21 cellular contexts compared by ENCODE assay signal in genomic region chr16:9148376-9149015, GRCh38. TPM values are rescaled to one million over a fixed set of nuclear protein-coding genes. Genes with fewer than 3 reads are reported as not detected.
A peak's percentile ranks its signal among the peaks of the same experiment; 100 is the strongest.
DNase-seq lines count a peak whose midpoint lies in the region; ATAC-seq and TF ChIP-seq lines count a peak whose summit lies in the region.
"Had no signal": no experiment of that assay in that cellular context is flagged by ENCODE, and none has a peak within 500 bp of the region (broad histone marks: within the 10 kb centered on the region; RNA-seq: fewer than 3 reads in every experiment).

No MANE protein-coding gene starts in this region.

- peaks cover 2% of the 10 kb centered on the region for H3K27me3 Mint-ChIP-seq in brain
- H3K27me3 Mint-ChIP-seq in memory B cell = peaks cover 8% of the 10 kb centered on the region

- TF ChIP-seq CTCF in brain (conservative IDR thresholded peaks at IDR 0.05) = no peak

- H3K27me3 ChIP-seq in H7 (ENCODE audit: control insufficient read depth, insufficient read depth, low read length) = no peaks in the 10 kb centered on the region
- H3K27me3 ChIP-seq: BLaER1 treated with 17β-estradiol and CSF1 and Interleukin-3, amounts not matched to agents 10 nM and 100 nM; MG63 had no signal

- H3K4me1 Mint-ChIP-seq in brain (peaks cover 43% of the 10 kb centered on the region), memory B cell (peaks cover 3% of the 10 kb centered on the region)

- H3K36me3 ChIP-seq in H7 (replicated peaks; ENCODE audit: control insufficient read depth, insufficient read depth, low read length) = no peaks in the 10 kb centered on the region
- H3K36me3 ChIP-seq: BLaER1 treated with 17β-estradiol and CSF1 and Interleukin-3, amounts not matched to agents 10 nM and 100 nM; MG63 had no signal

- peaks cover 0 to 10% (median 4%) of the 10 kb centered on the region in 5 experiments for H3K9me3 Mint-ChIP-seq in brain
- H3K9me3 Mint-ChIP-seq in memory B cell = no peaks in the 10 kb centered on the region
- H3K9me3 Mint-ChIP-seq: CD8-positive, alpha-beta T cell; IgD-negative memory B cell had no signal

- H3K27ac Mint-ChIP-seq in brain = peak overlapping the region in 4 of 5 experiments; percentile 44 to 87 (median 64)
- H3K27ac Mint-ChIP-seq in memory B cell = no peak overlapping the region
- H3K27ac Mint-ChIP-seq: CD8-positive, alpha-beta T cell had no signal

- DNase-seq in H7 = peak; percentile 43
- DNase-seq in NCI-H524 (lab: John Stamatoyannopoulos, UW) = peak; percentile 65 to 85
- no peak for DNase-seq in memory B cell (ENCODE audit: low spot score in 2 of 2)
- DNase-seq in superior temporal gyrus (ENCODE audit: extremely low spot score) = no peak
- no peak for DNase-seq in AG08395 (ENCODE audit: low spot score)
- no peak for DNase-seq in stimulated activated naive CD4-positive, alpha-beta T cell (lab: John Stamatoyannopoulos, UW)
- DNase-seq: Calu3; CD8-positive, alpha-beta T cell; HCEC 1CT; Kasumi-1; MG63; NCI-H1092 treated with DMSO at 0.1 percent for 48 hours; NCI-H146; NCI-H2081 treated with DMSO at 0.1 percent for 48 hours; NCI-H510A had no signal

- no peak overlapping the region for H3K4me3 ChIP-seq in H7 (ENCODE audit: insufficient read depth, low read depth, low read length)
- H3K4me3 ChIP-seq: BLaER1 treated with 17β-estradiol and CSF1 and Interleukin-3, amounts not matched to agents 10 nM and 100 nM; MG63; SK-N-MC had no signal

- H3K36me3 Mint-ChIP-seq in brain (peaks cover 6% of the 10 kb centered on the region), memory B cell (peaks cover 2% of the 10 kb centered on the region)
- H3K36me3 Mint-ChIP-seq: CD8-positive, alpha-beta T cell; IgD-negative memory B cell had no signal

- H3K4me3 Mint-ChIP-seq in brain (no peak overlapping the region), memory B cell (no peak overlapping the region)
- H3K4me3 Mint-ChIP-seq: CD8-positive, alpha-beta T cell; IgD-negative memory B cell had no signal

- ATAC-seq in memory B cell (ENCODE audit: low read depth) (peak; percentile 38), GM18858 (IDR thresholded peaks at IDR 0.05; ENCODE audit: unreplicated experiment) (no peak)
- ATAC-seq: CD8-positive, alpha-beta T cell; Right ventricle myocardium inferior had no signal

RNA-seq across cellular contexts. Expression of gene HAPSTR1, which starts 57.1 kb away (rescaled TPM):
- total RNA-seq in H7 (2014; rRNA removed; shearing (Covaris generic)) = 40.3 and 44.0 TPM in 2 replicates
- polyA plus RNA-seq in brain (ENCODE audit: insufficient read depth, low read depth, low replicate concordance) = 11.7 TPM

Comparison
In these comparisons a context has a peak if more than half of its experiments do, and no peak if none do; other contexts are left out.
1. DNase-seq: peak in H7 (single experiment) and NCI-H524 (2 of 2); none in memory B cell (0 of 2), superior temporal gyrus (single experiment), AG08395 (single experiment) and stimulated activated naive CD4-positive, alpha-beta T cell (0 of 6).